1 cellular context compared by ENCODE assay signal in genomic region chr19:698529-698928, GRCh38.
A peak's percentile ranks its signal among the peaks of the same experiment; 100 is the strongest.
TF ChIP-seq lines count a peak whose summit lies in the region.
"Not testable (repeated sequence)": the region's sequence is repeated elsewhere in the genome, so short reads cannot be mapped to it uniquely, and the experiment has no call there.

No MANE protein-coding gene starts in this region.

TF ChIP-seq in K562, 482 proteins besides CTCF, POLR2A, EP300 and RAD21:
- TF ChIP-seq TCF3 (CRISPR knock-in tag; IDR thresholded peaks at IDR 0.05) (peak; percentile 62), KDM1A (IDR thresholded peaks at IDR 0.05) (peak; percentile 53 to 74; a peak in 3 of 4 replicates), FOSL1 (tag; conservative IDR thresholded peaks at IDR 0.05) (peak; percentile 58), MTA2 (IDR thresholded peaks at IDR 0.05; ENCODE audit: low read depth) (0 out of 2 replicates have a peak, but pooled peaks have one; percentile 23), ARID1B (IDR thresholded peaks at IDR 0.05) (peak; percentile 80), NFIC (IDR thresholded peaks at IDR 0.05) (0 out of 2 replicates have a peak, but pooled peaks have one; percentile 6), TRIM24 (IDR thresholded peaks at IDR 0.05) (peak; percentile 25 to 42; a peak in 1 of 4 replicates), SMARCE1 (IDR thresholded peaks at IDR 0.05) (peak; percentile 43; the same call in 1 of the 2 replicates), CBFA2T3 (IDR thresholded peaks at IDR 0.05) (peak; percentile 85), SMARCA4 (IDR thresholded peaks at IDR 0.05) (0 out of 2 replicates have a peak, but pooled peaks have one; percentile 42), DPF2 (IDR thresholded peaks at IDR 0.05) (peak; percentile 72), CBFA2T2 (conservative IDR thresholded peaks at IDR 0.05) (peak; percentile 69), TAL1 (IDR thresholded peaks at IDR 0.05) (peak; percentile 65; the same call in 1 of the 2 replicates)
- TF ChIP-seq, protein P1, sequence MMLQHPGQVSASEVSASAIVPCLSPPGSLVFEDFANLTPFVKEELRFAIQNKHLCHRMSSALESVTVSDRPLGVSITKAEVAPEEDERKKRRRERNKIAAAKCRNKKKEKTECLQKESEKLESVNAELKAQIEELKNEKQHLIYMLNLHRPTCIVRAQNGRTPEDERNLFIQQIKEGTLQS (IDR thresholded peaks at IDR 0.05) = peak; percentile 67
- TF ChIP-seq, protein P1 (CRISPR knock-in tag; conservative IDR thresholded peaks at IDR 0.05) = not testable (repeated sequence)
